21 cellular contexts compared by ENCODE assay signal in genomic region chr3:126552688-126553283, GRCh38. TPM values are rescaled to one million over a fixed set of nuclear protein-coding genes. Genes with fewer than 3 reads are reported as not detected.
DNase-seq lines count a peak whose midpoint lies in the region; ATAC-seq lines count a peak whose summit lies in the region.
"Had no signal": no experiment of that assay in that cellular context is flagged by ENCODE, and none has a peak within 500 bp of the region (broad histone marks: within the 10 kb centered on the region; RNA-seq: fewer than 3 reads in every experiment).

No MANE protein-coding gene starts in this region.

- no peaks in the 10 kb centered on the region for H3K36me3 ChIP-seq in H7 (replicated peaks; ENCODE audit: control insufficient read depth, insufficient read depth, low read length)
- H3K36me3 ChIP-seq: brain microvascular endothelial cell, esophagus squamous epithelium, SJSA1 had no signal

- H3K27me3 ChIP-seq in H7 (ENCODE audit: control insufficient read depth, insufficient read depth, low read length), result no peaks in the 10 kb centered on the region
- H3K27me3 ChIP-seq: SJSA1 had no signal

- no peak overlapping the region for H3K4me3 ChIP-seq in H7 (ENCODE audit: insufficient read depth, low read depth, low read length)
- H3K4me3 ChIP-seq: esophagus squamous epithelium, GM23338, SJSA1 had no signal

- ATAC-seq in HG03442 (IDR thresholded peaks at IDR 0.05; ENCODE audit: unreplicated experiment) (no peak), GM19023 (IDR thresholded peaks at IDR 0.05; ENCODE audit: unreplicated experiment) (no peak)
- ATAC-seq: activated CD4-positive, alpha-beta T cell treated with anti-CD3 and anti-CD28 coated beads for 36 hours; GM23338 had no signal

- DNase-seq in D341Med (ENCODE audit: low spot score) (peak; percentile 17), H7 (peak; percentile 43), iPS-NIHi7 (ENCODE audit: extremely low spot score) (peak; percentile 4), retina (peak; percentile 3), NCI-H128 (lab: John Stamatoyannopoulos, UW; ENCODE audit: unreplicated experiment) (no peak)
- DNase-seq: activated CD4-positive, alpha-beta T cell treated with anti-CD3 and anti-CD28 coated beads for 36 hours; activated T-cell treated with anti-CD3 and anti-CD28 coated beads for 4 hours; brain microvascular endothelial cell; esophagus squamous epithelium; GF-D8; IMR-90; MM.1S; NCI-H1930; NCI-H510A treated with DMSO at 0.1 percent for 48 hours; T-helper 9 cell had no signal

RNA-seq across cellular contexts. Expression of gene C3orf22, which starts 5.9 kb away (rescaled TPM):
- total RNA-seq in H7 (2014; rRNA removed; shearing (Covaris generic)), result not detected in 2 replicates
- total RNA-seq: activated CD4-positive, alpha-beta T cell treated with anti-CD3 and anti-CD28 coated beads for 36 hours; dermis microvascular lymphatic vessel endothelial cell; esophagus squamous epithelium; GM23338; IMR-90; renal cortical epithelial cell; SJSA1 had no signal

RNA-seq across cellular contexts. Expression of gene CHST13, which starts 28.8 kb away (rescaled TPM):
- 2.5 and 2.8 TPM in 2 replicates for total RNA-seq in H7 (2014; rRNA removed; shearing (Covaris generic))
- total RNA-seq: activated CD4-positive, alpha-beta T cell treated with anti-CD3 and anti-CD28 coated beads for 36 hours; dermis microvascular lymphatic vessel endothelial cell; IMR-90; SJSA1 had no signal

RNA-seq across cellular contexts. Expression of gene UROC1, which starts 35.2 kb away (rescaled TPM):
- total RNA-seq in H7 (2014; rRNA removed; shearing (Covaris generic)), result not detected in 2 replicates
- total RNA-seq: activated CD4-positive, alpha-beta T cell treated with anti-CD3 and anti-CD28 coated beads for 36 hours; dermis microvascular lymphatic vessel endothelial cell; esophagus squamous epithelium; GM23338; IMR-90; renal cortical epithelial cell; SJSA1 had no signal
